Comparison of ENCODE assay signal across 9 cellular contexts in the genomic region with DNA sequence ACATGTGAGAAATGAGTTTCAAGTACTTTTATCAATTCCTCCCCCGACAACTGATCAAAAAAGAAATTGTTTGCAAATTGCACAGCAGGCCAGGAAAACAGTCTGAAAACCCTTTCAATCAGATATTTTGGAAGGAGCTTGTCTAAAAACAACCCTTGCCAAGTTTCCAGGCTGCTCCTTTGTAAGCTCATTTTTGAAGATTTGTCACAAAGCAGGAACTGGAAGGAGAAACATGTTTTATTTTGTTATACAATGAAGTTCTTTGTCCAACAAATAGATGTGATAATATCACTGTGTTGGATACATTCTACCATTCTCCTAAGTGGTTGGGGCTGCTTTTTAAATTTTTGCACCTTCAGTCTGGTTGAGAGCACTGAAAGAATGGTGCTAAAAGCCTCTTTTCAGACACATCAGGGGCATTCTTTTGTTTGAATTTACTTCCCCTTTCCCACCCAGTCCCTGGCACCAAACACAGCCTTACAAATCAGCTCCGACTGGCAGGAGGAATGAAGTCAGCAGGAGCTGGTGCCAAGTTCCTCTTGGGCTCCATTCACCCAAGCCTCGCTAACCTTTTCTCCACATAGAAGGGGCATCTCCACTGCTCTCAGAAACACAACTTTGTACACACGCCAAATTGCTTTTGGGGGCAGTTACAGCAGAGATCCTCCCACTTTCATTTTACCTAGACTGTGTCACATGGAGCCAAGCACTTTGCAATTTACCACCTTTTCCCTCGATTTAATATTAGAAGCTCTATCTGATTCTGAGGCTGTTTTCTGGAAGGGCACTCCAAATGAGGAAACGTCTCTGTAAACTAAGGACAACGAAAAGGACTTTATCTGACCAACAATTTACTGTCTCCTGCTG.
DNase-seq lines count a peak whose midpoint lies in the region; ATAC-seq and TF ChIP-seq lines count a peak whose summit lies in the region.
"Had no signal": no experiment of that assay in that cellular context is flagged by ENCODE, and none has a peak within 500 bp of the region (broad histone marks: within the 10 kb centered on the region; RNA-seq: fewer than 3 reads in every experiment).

No MANE protein-coding gene starts in this region.

- POLR2A ChIA-PET in PC-3 (lab: Charles Lee; ENCODE audit: unreplicated experiment): no interaction called here
- POLR2A ChIA-PET in naive thymus-derived CD8-positive, alpha-beta T cell (lab: Charles Lee): no interaction called here

- no peak for TF ChIP-seq CTCF in PC-3 (conservative IDR thresholded peaks at IDR 0.05; ENCODE audit: low read depth, low read length)
- TF ChIP-seq CTCF in fibroblast of pulmonary artery (IDR thresholded peaks at IDR 0.05; ENCODE audit: low read length, missing control alignments): no peak

- no peaks in the 10 kb centered on the region for H4K20me1 ChIP-seq in PC-3 (ENCODE audit: low read length)

- no peaks in the 10 kb centered on the region for H3K36me3 Mint-ChIP-seq in naive thymus-derived CD8-positive, alpha-beta T cell

- peak overlapping the region; percentile 62 for H2AFZ ChIP-seq in PC-3 (ENCODE audit: low read length)

- intact Hi-C loops in PC-3 (cut with micrococcal nuclease): no loop called here

- H3K4me1 ChIP-seq in PC-3 (ENCODE audit: insufficient read depth, low read length): peaks cover 11% of the 10 kb centered on the region

- H3K36me3 ChIP-seq in PC-3 (ENCODE audit: low read depth, low read length): no peaks in the 10 kb centered on the region

- H3K27me3 ChIP-seq in PC-3 (ENCODE audit: low read length): no peaks in the 10 kb centered on the region

- H3K27me3 Mint-ChIP-seq in stimulated activated naive CD8-positive, alpha-beta T cell treated with anti-CD3 and anti-CD28 coated beads, Interleukin-15, amount 100 ng/mL, for 72 hours: peaks cover 13% of the 10 kb centered on the region
- peaks cover 6 to 18% (median 9%) of the 10 kb centered on the region in 5 donors for H3K27me3 Mint-ChIP-seq in naive thymus-derived CD8-positive, alpha-beta T cell

- H3K9me3 Mint-ChIP-seq in stimulated activated naive CD8-positive, alpha-beta T cell treated with anti-CD3 and anti-CD28 coated beads, Interleukin-15, amount 100 ng/mL, for 72 hours: no peaks in the 10 kb centered on the region
- H3K9me3 Mint-ChIP-seq in naive thymus-derived CD8-positive, alpha-beta T cell: no peaks in the 10 kb centered on the region

- CTCF ChIA-PET in PC-3 (lab: Charles Lee): no interaction called here

- no peak overlapping the region for H3K4me3 ChIP-seq in PC-3 (ENCODE audit: low read length)
- no peak overlapping the region for H3K4me3 ChIP-seq in fibroblast of pulmonary artery (replicated peaks; ENCODE audit: low read depth, low read length)

- no peak overlapping the region for H3K4me3 Mint-ChIP-seq in stimulated activated naive CD8-positive, alpha-beta T cell treated with anti-CD3 and anti-CD28 coated beads, Interleukin-15, amount 100 ng/mL, for 72 hours
- H3K4me3 Mint-ChIP-seq in naive thymus-derived CD8-positive, alpha-beta T cell: peak overlapping the region in 1 of 10 donors; percentile 38

- 0 out of 2 replicates have a peak overlapping the region, but pooled peaks have one; percentile 3 for H3K27ac ChIP-seq in PC-3 (ENCODE audit: low read length)

- H3K4me1 Mint-ChIP-seq in stimulated activated naive CD8-positive, alpha-beta T cell treated with anti-CD3 and anti-CD28 coated beads, Interleukin-15, amount 100 ng/mL, for 72 hours: no peaks in the 10 kb centered on the region
- H3K4me1 Mint-ChIP-seq in naive thymus-derived CD8-positive, alpha-beta T cell: peaks cover 2 to 6% (median 3%) of the 10 kb centered on the region in 4 donors

- H3K9me2 ChIP-seq in PC-3 (replicated peaks; ENCODE audit: low read length): no peaks in the 10 kb centered on the region

- H3K79me2 ChIP-seq in PC-3 (ENCODE audit: low read length): no peaks in the 10 kb centered on the region

- DNase-seq in Daoy (ENCODE audit: low read depth): peak; percentile 54
- peak; percentile 38 for DNase-seq in PC-3
- DNase-seq in fibroblast of pulmonary artery (ENCODE audit: low read depth): peak; percentile 42
- DNase-seq in pons (ENCODE audit: low spot score): peak; percentile 84
- no peak for DNase-seq in NCI-H524 (lab: John Stamatoyannopoulos, UW)
- no peak for DNase-seq in stimulated activated naive CD8-positive, alpha-beta T cell treated with anti-CD3 and anti-CD28 coated beads, Interleukin-15, amount 100 ng/mL, for 72 hours
- DNase-seq in HCEC 1CT: no peak
- DNase-seq in naive thymus-derived CD8-positive, alpha-beta T cell: no peak
- DNase-seq: activated gamma-delta T cell had no signal

- no peak overlapping the region for H3K27ac Mint-ChIP-seq in stimulated activated naive CD8-positive, alpha-beta T cell treated with anti-CD3 and anti-CD28 coated beads, Interleukin-15, amount 100 ng/mL, for 72 hours
- no peak overlapping the region for H3K27ac Mint-ChIP-seq in naive thymus-derived CD8-positive, alpha-beta T cell

- ATAC-seq in PC-3: peak; percentile 54
- ATAC-seq in stimulated activated naive CD8-positive, alpha-beta T cell treated with anti-CD3 and anti-CD28 coated beads, Interleukin-15, amount 100 ng/mL, for 72 hours: no peak
- ATAC-seq in naive thymus-derived CD8-positive, alpha-beta T cell: no peak

- no TSS peak for BruUV-seq in PC-3 (replicated peaks; lab: Mats Ljungman, UMichigan)

- no peaks in the 10 kb centered on the region for H3K9me3 ChIP-seq in PC-3 (ENCODE audit: low read length)

- no peak overlapping the region for H3K9ac ChIP-seq in PC-3 (ENCODE audit: low read length)

- no peaks in the 10 kb centered on the region for H3F3A ChIP-seq in PC-3 (ENCODE audit: low read length, unreplicated experiment)

- H3K4me2 ChIP-seq in PC-3 (ENCODE audit: low read length): peak overlapping the region; percentile 17

Comparison
In these comparisons a context has a peak if more than half of its experiments do, and no peak if none do; other contexts are left out.
1. DNase-seq: peak in Daoy (single experiment), PC-3 (single experiment), fibroblast of pulmonary artery (single experiment) and pons (single experiment); none in NCI-H524 (0 of 2), stimulated activated naive CD8-positive, alpha-beta T cell treated with anti-CD3 and anti-CD28 coated beads, Interleukin-15, amount 100 ng/mL, for 72 hours (0 of 2), HCEC 1CT (single experiment) and naive thymus-derived CD8-positive, alpha-beta T cell (0 of 10).